ENCODE assay signal across 1 cellular context in the genomic region with DNA sequence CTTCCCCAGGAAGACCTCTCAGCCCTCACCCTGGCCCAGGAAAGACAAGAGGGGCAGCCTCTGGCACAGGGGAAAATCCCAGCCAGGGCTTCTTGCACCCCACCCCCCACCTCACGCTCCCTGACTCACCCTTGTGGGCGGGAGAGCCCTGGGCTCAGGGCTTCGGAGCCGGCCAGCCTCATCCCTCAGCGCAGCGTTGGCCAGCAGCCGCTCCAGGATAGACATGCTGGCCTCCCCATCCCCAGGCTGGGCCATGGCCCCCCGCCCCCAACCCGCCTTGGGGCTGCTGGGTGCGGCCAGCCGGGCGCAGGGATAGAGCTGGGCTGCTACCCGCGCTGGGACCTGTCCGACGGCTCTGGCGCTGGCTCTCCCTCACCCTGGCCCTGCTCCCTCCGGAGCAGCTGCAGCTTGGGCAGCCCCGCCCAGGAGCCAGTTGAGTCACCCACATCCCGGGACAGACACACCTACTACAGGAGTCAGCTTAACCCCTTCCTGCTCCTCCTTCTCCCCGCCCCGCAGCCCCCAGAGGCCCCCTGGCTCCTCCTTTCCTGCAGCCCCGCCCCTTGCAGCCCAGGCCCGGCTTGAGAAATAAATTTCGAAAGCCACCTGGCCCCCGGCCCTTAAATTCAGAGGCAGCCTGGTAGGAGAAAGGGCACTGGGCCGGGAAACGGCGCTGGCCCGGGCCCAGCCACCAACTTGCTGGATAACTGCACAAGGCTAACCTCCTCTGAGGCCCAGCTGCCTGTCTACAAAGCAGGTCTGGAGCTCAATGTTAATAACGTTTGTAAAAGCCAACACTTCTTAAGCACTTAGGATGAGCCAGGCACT.
TF ChIP-seq lines count a peak whose summit lies in the region.

No MANE protein-coding gene starts in this region.

TF ChIP-seq in HepG2, 621 proteins besides CTCF, POLR2A, EP300 and RAD21 (continued from another document and continues in another):
- peak; percentile 25 for TF ChIP-seq ASH2L (IDR thresholded peaks at IDR 0.05; ENCODE audit: insufficient read length, low read depth, low read length)
- 0 out of 2 replicates have a peak, but pooled peaks have one; percentile 51 for TF ChIP-seq ZNF263 (CRISPR knock-in tag; IDR thresholded peaks at IDR 0.05)
- 0 out of 2 replicates have a peak, but pooled peaks have one; percentile 56 for TF ChIP-seq ATF3 (CRISPR knock-in tag; IDR thresholded peaks at IDR 0.05)
- TF ChIP-seq ZBTB44 (CRISPR knock-in tag; IDR thresholded peaks at IDR 0.05) = no peak
- TF ChIP-seq PAF1 (CRISPR knock-in tag; IDR thresholded peaks at IDR 0.05) = no peak
- TF ChIP-seq, protein P1, sequence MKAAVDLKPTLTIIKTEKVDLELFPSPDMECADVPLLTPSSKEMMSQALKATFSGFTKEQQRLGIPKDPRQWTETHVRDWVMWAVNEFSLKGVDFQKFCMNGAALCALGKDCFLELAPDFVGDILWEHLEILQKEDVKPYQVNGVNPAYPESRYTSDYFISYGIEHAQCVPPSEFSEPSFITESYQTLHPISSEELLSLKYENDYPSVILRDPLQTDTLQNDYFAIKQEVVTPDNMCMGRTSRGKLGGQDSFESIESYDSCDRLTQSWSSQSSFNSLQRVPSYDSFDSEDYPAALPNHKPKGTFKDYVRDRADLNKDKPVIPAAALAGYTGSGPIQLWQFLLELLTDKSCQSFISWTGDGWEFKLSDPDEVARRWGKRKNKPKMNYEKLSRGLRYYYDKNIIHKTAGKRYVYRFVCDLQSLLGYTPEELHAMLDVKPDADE (CRISPR knock-in tag; IDR thresholded peaks at IDR 0.05) = no peak
- TF ChIP-seq BRD4 (CRISPR knock-in tag; IDR thresholded peaks at IDR 0.05) = no peak
- TF ChIP-seq NFIB (CRISPR knock-in tag; IDR thresholded peaks at IDR 0.05; ENCODE audit: borderline replicate concordance) = no peak
- peak; percentile 30 for TF ChIP-seq U2AF1 (optimal IDR thresholded peaks at IDR 0.05; ENCODE audit: low read depth, low read length)
- TF ChIP-seq, protein P2, sequence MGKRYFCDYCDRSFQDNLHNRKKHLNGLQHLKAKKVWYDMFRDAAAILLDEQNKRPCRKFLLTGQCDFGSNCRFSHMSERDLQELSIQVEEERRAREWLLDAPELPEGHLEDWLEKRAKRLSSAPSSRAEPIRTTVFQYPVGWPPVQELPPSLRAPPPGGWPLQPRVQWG (CRISPR knock-in tag; IDR thresholded peaks at IDR 0.05; ENCODE audit: borderline replicate concordance, low read depth) = no peak
- TF ChIP-seq, protein P3, sequence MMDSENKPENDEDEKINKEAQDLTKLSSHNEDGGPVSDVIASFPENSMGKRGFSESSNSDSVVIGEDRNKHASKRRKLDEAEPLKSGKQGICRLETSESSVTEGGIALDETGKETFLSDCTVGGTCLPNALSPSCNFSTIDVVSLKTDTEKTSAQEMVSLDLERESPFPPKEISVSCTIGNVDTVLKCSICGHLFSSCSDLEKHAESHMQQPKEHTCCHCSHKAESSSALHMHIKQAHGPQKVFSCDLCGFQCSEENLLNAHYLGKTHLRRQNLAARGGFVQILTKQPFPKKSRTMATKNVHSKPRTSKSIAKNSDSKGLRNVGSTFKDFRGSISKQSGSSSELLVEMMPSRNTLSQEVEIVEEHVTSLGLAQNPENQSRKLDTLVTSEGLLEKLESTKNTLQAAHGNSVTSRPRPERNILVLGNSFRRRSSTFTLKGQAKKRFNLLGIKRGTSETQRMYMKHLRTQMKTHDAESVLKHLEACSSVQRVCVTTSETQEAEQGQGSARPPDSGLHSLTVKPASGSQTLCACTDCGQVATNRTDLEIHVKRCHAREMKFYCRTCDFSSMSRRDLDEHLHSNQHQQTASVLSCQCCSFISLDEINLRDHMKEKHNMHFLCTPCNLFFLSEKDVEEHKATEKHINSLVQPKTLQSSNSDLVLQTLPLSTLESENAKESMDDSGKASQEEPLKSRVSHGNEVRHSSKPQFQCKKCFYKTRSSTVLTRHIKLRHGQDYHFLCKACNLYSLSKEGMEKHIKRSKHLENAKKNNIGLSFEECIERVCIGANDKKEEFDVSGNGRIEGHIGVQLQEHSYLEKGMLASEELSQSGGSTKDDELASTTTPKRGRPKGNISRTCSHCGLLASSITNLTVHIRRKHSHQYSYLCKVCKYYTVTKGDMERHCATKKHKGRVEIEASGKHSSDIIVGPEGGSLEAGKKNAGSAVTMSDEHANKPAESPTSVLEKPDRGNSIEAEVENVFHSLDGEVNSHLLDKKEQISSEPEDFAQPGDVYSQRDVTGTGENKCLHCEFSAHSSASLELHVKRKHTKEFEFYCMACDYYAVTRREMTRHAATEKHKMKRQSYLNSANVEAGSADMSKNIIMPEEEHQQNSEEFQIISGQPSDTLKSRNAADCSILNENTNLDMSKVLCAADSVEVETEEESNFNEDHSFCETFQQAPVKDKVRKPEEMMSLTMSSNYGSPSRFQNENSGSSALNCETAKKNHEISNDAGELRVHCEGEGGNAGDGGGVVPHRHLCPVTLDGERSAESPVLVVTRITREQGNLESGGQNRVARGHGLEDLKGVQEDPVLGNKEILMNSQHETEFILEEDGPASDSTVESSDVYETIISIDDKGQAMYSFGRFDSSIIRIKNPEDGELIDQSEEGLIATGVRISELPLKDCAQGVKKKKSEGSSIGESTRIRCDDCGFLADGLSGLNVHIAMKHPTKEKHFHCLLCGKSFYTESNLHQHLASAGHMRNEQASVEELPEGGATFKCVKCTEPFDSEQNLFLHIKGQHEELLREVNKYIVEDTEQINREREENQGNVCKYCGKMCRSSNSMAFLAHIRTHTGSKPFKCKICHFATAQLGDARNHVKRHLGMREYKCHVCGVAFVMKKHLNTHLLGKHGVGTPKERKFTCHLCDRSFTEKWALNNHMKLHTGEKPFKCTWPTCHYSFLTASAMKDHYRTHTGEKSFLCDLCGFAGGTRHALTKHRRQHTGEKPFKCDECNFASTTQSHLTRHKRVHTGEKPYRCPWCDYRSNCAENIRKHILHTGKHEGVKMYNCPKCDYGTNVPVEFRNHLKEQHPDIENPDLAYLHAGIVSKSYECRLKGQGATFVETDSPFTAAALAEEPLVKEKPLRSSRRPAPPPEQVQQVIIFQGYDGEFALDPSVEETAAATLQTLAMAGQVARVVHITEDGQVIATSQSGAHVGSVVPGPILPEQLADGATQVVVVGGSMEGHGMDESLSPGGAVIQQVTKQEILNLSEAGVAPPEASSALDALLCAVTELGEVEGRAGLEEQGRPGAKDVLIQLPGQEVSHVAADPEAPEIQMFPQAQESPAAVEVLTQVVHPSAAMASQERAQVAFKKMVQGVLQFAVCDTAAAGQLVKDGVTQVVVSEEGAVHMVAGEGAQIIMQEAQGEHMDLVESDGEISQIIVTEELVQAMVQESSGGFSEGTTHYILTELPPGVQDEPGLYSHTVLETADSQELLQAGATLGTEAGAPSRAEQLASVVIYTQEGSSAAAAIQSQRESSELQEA (CRISPR knock-in tag; IDR thresholded peaks at IDR 0.05; ENCODE audit: not compliant biosample characterization) = no peak
- no peak for TF ChIP-seq GZF1 (CRISPR knock-in tag; IDR thresholded peaks at IDR 0.05)
- TF ChIP-seq, protein P4, sequence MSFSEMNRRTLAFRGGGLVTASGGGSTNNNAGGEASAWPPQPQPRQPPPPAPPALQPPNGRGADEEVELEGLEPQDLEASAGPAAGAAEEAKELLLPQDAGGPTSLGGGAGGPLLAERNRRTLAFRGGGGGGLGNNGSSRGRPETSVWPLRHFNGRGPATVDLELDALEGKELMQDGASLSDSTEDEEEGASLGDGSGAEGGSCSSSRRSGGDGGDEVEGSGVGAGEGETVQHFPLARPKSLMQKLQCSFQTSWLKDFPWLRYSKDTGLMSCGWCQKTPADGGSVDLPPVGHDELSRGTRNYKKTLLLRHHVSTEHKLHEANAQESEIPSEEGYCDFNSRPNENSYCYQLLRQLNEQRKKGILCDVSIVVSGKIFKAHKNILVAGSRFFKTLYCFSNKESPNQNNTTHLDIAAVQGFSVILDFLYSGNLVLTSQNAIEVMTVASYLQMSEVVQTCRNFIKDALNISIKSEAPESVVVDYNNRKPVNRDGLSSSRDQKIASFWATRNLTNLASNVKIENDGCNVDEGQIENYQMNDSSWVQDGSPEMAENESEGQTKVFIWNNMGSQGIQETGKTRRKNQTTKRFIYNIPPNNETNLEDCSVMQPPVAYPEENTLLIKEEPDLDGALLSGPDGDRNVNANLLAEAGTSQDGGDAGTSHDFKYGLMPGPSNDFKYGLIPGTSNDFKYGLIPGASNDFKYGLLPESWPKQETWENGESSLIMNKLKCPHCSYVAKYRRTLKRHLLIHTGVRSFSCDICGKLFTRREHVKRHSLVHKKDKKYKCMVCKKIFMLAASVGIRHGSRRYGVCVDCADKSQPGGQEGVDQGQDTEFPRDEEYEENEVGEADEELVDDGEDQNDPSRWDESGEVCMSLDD (CRISPR knock-in tag; IDR thresholded peaks at IDR 0.05; ENCODE audit: borderline replicate concordance) = no peak
- 0 out of 2 replicates have a peak, but pooled peaks have one; percentile 43 for TF ChIP-seq ZBTB4 (CRISPR knock-in tag; IDR thresholded peaks at IDR 0.05; ENCODE audit: borderline replicate concordance)
- TF ChIP-seq AGO1 (IDR thresholded peaks at IDR 0.05; ENCODE audit: low read depth, low read length, poor library complexity, severe bottlenecking) = no peak
- TF ChIP-seq ZNF496 (CRISPR knock-in tag; IDR thresholded peaks at IDR 0.05; ENCODE audit: insufficient replicate concordance) = no peak
- TF ChIP-seq ZNF180 (CRISPR knock-in tag; IDR thresholded peaks at IDR 0.05; ENCODE audit: borderline replicate concordance, low read depth) = no peak
- TF ChIP-seq ZNF7 (CRISPR knock-in tag; IDR thresholded peaks at IDR 0.05) = no peak
- TF ChIP-seq, protein P5, sequence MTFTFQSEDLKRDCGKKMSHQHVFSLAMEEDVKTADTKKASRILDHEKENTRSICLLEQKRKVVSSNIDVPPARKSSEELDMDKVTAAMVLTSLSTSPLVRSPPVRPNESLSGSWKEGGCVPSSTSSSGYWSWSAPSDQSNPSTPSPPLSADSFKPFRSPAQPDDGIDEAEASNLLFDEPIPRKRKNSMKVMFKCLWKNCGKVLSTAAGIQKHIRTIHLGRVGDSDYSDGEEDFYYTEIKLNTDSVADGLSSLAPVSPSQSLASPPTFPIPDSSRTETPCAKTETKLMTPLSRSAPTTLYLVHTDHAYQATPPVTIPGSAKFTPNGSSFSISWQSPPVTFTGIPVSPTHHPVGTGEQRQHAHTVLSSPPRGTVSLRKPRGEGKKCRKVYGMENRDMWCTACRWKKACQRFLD (CRISPR knock-in tag; IDR thresholded peaks at IDR 0.05; ENCODE audit: borderline replicate concordance) = no peak
- TF ChIP-seq ZNF547 (CRISPR knock-in tag; IDR thresholded peaks at IDR 0.05) = 0 out of 2 replicates have a peak, but pooled peaks have one; percentile 29
- TF ChIP-seq ZNF720 (CRISPR knock-in tag; IDR thresholded peaks at IDR 0.05) = no peak
- TF ChIP-seq DMAP1 (CRISPR knock-in tag; IDR thresholded peaks at IDR 0.05) = no peak
- no peak for TF ChIP-seq REST (IDR thresholded peaks at IDR 0.05; ENCODE audit: borderline replicate concordance in 1 of 2, low read depth in 1 of 2, low read length in 2 of 2)
